ENCODE assay signal across 25 cellular contexts in genomic region chr5:44441460-44441859, GRCh38. TPM values are rescaled to one million over a fixed set of nuclear protein-coding genes. Genes with fewer than 3 reads are reported as not detected.
"Had no signal": no experiment of that assay in that cellular context is flagged by ENCODE, and none has a peak within 500 bp of the region (broad histone marks: within the 10 kb centered on the region; RNA-seq: fewer than 3 reads in every experiment).

No MANE protein-coding gene starts in this region.

- H3K4me1 ChIP-seq: SJSA1 had no signal

- H3K4me3 ChIP-seq: MG63, SJSA1, SK-N-MC had no signal

- H3K27ac ChIP-seq: SJSA1, SK-N-MC had no signal

- H3K9me3 ChIP-seq: MG63, SJSA1 had no signal

- FAIRE-seq: HepG2 had no signal

- DNase-seq: IMR-90, Karpas-422, KG1, MG63, NCI-H1092, NCI-H1105 treated with DMSO at 0.1 percent for 48 hours, NCI-H1417 treated with DMSO at 0.1 percent for 48 hours, NCI-H146, NCI-H1694 treated with DMSO at 0.1 percent for 48 hours, NCI-H1930, NCI-H2081 treated with DMSO at 0.1 percent for 48 hours, NCI-H2171, NCI-H226, NCI-H446, NCI-H510A, NCI-H524 treated with DMSO at 0.1 percent for 48 hours, NCI-H69, NCI-H774, Right ventricle myocardium superior, RPMI8226, SIG-M5 had no signal

- H3K27me3 ChIP-seq: MG63, SJSA1 had no signal

- H3K36me3 ChIP-seq: MG63, SJSA1 had no signal

RNA-seq across cellular contexts. Expression of gene FGF10, which starts 52.2 kb away (rescaled TPM):
- total RNA-seq: HepG2, HT-29, IMR-90, SJSA1 had no signal
- polyA plus RNA-seq: HepG2, IMR-90 had no signal
